1 cellular context compared by ENCODE assay signal in the genomic region with DNA sequence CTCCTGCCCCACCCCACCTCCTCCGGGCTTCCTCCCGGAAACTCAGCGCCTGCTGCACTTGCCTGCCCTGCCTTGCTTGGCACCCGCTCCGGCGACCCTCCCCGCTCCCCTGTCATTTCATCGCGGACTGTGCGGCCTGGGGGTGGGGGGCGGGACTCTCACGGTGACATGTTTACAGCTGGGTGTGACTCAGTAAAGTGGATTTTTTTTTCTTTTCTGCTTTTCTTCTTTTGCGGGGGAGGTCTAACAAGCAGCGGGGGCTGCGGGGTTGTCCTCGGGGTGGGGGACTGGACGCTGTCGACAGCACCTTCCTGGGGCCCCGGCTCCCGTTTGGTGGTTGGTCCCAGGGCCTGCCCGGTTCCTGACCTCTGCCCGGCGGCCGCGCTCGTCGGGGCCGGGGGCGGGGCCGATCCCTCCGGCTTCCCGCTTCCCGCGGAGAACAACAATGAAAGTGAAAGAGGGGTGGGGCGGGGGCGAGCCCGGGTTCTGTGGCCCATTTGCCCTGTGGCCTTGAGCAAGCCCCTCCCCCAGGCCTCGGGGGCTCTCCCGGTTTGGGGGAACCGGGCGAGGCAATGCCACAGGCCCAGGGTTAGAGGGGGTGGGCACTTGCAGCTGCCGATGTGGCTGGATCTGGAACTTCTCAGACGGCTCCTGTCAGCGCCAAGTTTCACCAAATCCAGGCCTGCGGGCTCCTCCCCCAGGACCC.
TF ChIP-seq lines count a peak whose summit lies in the region.

No MANE protein-coding gene starts in this region.

TF ChIP-seq in K562, 482 proteins besides CTCF, POLR2A, EP300 and RAD21 (continued from another document and continues in another):
- TF ChIP-seq CHD4 (IDR thresholded peaks at IDR 0.05; ENCODE audit: insufficient read depth, insufficient replicate concordance, low read depth, low read length, poor library complexity, severe bottlenecking) (no peak), PBX2 (CRISPR knock-in tag; IDR thresholded peaks at IDR 0.05; ENCODE audit: low read depth) (no peak), PBX2 (tag; conservative IDR thresholded peaks at IDR 0.05; ENCODE audit: low read depth) (peak; percentile 63), ARID1B (IDR thresholded peaks at IDR 0.05) (peak; percentile 74), ZNF282 (CRISPR knock-in tag; IDR thresholded peaks at IDR 0.05) (no peak), POLR2B (IDR thresholded peaks at IDR 0.05; ENCODE audit: low read depth, partially characterized antibody) (no peak), SLC30A9 (CRISPR knock-in tag; IDR thresholded peaks at IDR 0.05) (no peak), GATAD2A (IDR thresholded peaks at IDR 0.05) (peak; percentile 68; the same call in 1 of the 2 replicates), BHLHE40 (IDR thresholded peaks at IDR 0.05; ENCODE audit: low read length) (no peak), NUFIP1 (IDR thresholded peaks at IDR 0.05; ENCODE audit: partially characterized antibody) (no peak), ZNF311 (CRISPR knock-in tag; IDR thresholded peaks at IDR 0.05) (no peak), NR2C2 (CRISPR knock-in tag; IDR thresholded peaks at IDR 0.05) (no peak), NR2C2 (tag; IDR thresholded peaks at IDR 0.05) (peak; percentile 83), ZKSCAN1 (IDR thresholded peaks at IDR 0.05; ENCODE audit: low read depth, low read length) (0 out of 2 replicates have a peak, but pooled peaks have one; percentile 2), MAX (CRISPR knock-in tag; IDR thresholded peaks at IDR 0.05) (no peak), KDM5B (IDR thresholded peaks at IDR 0.05; ENCODE audit: insufficient replicate concordance, low read depth, low read length) (no peak), SMC3 (conservative IDR thresholded peaks at IDR 0.05; ENCODE audit: insufficient read depth, low read depth, low read length) (no peak), MLLT1 (IDR thresholded peaks at IDR 0.05) (no peak), ZBTB8A (IDR thresholded peaks at IDR 0.05; ENCODE audit: partially characterized antibody) (no peak), NR2F6 (CRISPR knock-in tag; IDR thresholded peaks at IDR 0.05) (no peak), ZNF12 (CRISPR knock-in tag; IDR thresholded peaks at IDR 0.05) (no peak), CXXC5 (CRISPR knock-in tag; IDR thresholded peaks at IDR 0.05) (peak; percentile 66), GATA2 (CRISPR knock-in tag; IDR thresholded peaks at IDR 0.05) (no peak), SNRNP70 (optimal IDR thresholded peaks at IDR 0.05; ENCODE audit: low read depth, low read length) (no peak), ADNP (tag; IDR thresholded peaks at IDR 0.05) (no peak), NCOA1 (IDR thresholded peaks at IDR 0.05; ENCODE audit: low read depth) (peak; percentile 32; the same call in 1 of the 2 replicates), HIVEP1 (CRISPR knock-in tag; IDR thresholded peaks at IDR 0.05) (no peak), ZZZ3 (IDR thresholded peaks at IDR 0.05) (no peak), JUNB (CRISPR knock-in tag; conservative IDR thresholded peaks at IDR 0.05) (no peak), KDM4B (IDR thresholded peaks at IDR 0.05; ENCODE audit: borderline replicate concordance in 2 of 2, low read depth in 1 of 2) (0 out of 4 replicates have a peak, but pooled peaks of 1 of the 2 experiments have one; percentile 51), BDP1 (IDR thresholded peaks at IDR 0.05; ENCODE audit: insufficient read depth, insufficient read length) (no peak), ELF2 (CRISPR knock-in tag; IDR thresholded peaks at IDR 0.05) (no peak), NEUROD1 (IDR thresholded peaks at IDR 0.05; ENCODE audit: borderline replicate concordance, low read depth, low read length, partially characterized antibody) (peak; percentile 58), PHB (CRISPR knock-in tag; IDR thresholded peaks at IDR 0.05) (no peak), ZNF263 (CRISPR knock-in tag; IDR thresholded peaks at IDR 0.05; ENCODE audit: borderline replicate concordance) (no peak), ZBTB49 (CRISPR knock-in tag; IDR thresholded peaks at IDR 0.05; ENCODE audit: borderline replicate concordance) (no peak), GABPB2 (CRISPR knock-in tag; conservative IDR thresholded peaks at IDR 0.05) (no peak), NFATC3 (IDR thresholded peaks at IDR 0.05) (no peak), ZFP30 (CRISPR knock-in tag; IDR thresholded peaks at IDR 0.05; ENCODE audit: borderline replicate concordance) (no peak), ATF1 (CRISPR knock-in tag; IDR thresholded peaks at IDR 0.05) (no peak), ATF1 (tag; IDR thresholded peaks at IDR 0.05) (no peak; the same call in none of the 2 replicates), SAP30 (IDR thresholded peaks at IDR 0.05; ENCODE audit: borderline replicate concordance, insufficient read depth, low read depth, low read length, poor library complexity, severe bottlenecking) (no peak), NRF1 (conservative IDR thresholded peaks at IDR 0.05 in 1 of 2, IDR thresholded peaks at IDR 0.05 in 1 of 2) (peak in 1 of 2 experiments; percentile 14; a peak in 1 of 4 replicates)
- TF ChIP-seq, protein P1, sequence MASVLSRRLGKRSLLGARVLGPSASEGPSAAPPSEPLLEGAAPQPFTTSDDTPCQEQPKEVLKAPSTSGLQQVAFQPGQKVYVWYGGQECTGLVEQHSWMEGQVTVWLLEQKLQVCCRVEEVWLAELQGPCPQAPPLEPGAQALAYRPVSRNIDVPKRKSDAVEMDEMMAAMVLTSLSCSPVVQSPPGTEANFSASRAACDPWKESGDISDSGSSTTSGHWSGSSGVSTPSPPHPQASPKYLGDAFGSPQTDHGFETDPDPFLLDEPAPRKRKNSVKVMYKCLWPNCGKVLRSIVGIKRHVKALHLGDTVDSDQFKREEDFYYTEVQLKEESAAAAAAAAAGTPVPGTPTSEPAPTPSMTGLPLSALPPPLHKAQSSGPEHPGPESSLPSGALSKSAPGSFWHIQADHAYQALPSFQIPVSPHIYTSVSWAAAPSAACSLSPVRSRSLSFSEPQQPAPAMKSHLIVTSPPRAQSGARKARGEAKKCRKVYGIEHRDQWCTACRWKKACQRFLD (CRISPR knock-in tag; IDR thresholded peaks at IDR 0.05): 0 out of 2 replicates have a peak, but pooled peaks have one; percentile 4
- TF ChIP-seq, protein P2, sequence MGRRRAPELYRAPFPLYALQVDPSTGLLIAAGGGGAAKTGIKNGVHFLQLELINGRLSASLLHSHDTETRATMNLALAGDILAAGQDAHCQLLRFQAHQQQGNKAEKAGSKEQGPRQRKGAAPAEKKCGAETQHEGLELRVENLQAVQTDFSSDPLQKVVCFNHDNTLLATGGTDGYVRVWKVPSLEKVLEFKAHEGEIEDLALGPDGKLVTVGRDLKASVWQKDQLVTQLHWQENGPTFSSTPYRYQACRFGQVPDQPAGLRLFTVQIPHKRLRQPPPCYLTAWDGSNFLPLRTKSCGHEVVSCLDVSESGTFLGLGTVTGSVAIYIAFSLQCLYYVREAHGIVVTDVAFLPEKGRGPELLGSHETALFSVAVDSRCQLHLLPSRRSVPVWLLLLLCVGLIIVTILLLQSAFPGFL (CRISPR knock-in tag; IDR thresholded peaks at IDR 0.05): no peak
- TF ChIP-seq, protein P3, sequence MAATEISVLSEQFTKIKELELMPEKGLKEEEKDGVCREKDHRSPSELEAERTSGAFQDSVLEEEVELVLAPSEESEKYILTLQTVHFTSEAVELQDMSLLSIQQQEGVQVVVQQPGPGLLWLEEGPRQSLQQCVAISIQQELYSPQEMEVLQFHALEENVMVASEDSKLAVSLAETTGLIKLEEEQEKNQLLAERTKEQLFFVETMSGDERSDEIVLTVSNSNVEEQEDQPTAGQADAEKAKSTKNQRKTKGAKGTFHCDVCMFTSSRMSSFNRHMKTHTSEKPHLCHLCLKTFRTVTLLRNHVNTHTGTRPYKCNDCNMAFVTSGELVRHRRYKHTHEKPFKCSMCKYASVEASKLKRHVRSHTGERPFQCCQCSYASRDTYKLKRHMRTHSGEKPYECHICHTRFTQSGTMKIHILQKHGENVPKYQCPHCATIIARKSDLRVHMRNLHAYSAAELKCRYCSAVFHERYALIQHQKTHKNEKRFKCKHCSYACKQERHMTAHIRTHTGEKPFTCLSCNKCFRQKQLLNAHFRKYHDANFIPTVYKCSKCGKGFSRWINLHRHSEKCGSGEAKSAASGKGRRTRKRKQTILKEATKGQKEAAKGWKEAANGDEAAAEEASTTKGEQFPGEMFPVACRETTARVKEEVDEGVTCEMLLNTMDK (IDR thresholded peaks at IDR 0.05; ENCODE audit: borderline replicate concordance, insufficient read depth, low read depth, low read length, poor library complexity, severe bottlenecking): no peak
- TF ChIP-seq, protein P4, sequence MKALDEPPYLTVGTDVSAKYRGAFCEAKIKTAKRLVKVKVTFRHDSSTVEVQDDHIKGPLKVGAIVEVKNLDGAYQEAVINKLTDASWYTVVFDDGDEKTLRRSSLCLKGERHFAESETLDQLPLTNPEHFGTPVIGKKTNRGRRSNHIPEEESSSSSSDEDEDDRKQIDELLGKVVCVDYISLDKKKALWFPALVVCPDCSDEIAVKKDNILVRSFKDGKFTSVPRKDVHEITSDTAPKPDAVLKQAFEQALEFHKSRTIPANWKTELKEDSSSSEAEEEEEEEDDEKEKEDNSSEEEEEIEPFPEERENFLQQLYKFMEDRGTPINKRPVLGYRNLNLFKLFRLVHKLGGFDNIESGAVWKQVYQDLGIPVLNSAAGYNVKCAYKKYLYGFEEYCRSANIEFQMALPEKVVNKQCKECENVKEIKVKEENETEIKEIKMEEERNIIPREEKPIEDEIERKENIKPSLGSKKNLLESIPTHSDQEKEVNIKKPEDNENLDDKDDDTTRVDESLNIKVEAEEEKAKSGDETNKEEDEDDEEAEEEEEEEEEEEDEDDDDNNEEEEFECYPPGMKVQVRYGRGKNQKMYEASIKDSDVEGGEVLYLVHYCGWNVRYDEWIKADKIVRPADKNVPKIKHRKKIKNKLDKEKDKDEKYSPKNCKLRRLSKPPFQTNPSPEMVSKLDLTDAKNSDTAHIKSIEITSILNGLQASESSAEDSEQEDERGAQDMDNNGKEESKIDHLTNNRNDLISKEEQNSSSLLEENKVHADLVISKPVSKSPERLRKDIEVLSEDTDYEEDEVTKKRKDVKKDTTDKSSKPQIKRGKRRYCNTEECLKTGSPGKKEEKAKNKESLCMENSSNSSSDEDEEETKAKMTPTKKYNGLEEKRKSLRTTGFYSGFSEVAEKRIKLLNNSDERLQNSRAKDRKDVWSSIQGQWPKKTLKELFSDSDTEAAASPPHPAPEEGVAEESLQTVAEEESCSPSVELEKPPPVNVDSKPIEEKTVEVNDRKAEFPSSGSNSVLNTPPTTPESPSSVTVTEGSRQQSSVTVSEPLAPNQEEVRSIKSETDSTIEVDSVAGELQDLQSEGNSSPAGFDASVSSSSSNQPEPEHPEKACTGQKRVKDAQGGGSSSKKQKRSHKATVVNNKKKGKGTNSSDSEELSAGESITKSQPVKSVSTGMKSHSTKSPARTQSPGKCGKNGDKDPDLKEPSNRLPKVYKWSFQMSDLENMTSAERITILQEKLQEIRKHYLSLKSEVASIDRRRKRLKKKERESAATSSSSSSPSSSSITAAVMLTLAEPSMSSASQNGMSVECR (CRISPR knock-in tag; IDR thresholded peaks at IDR 0.05): peak; percentile 49
